In genomic region chr1:214427871-214428277, GRCh38 we compare ENCODE assay signal across 8 cellular contexts.
DNase-seq lines count a peak whose midpoint lies in the region; ATAC-seq and TF ChIP-seq lines count a peak whose summit lies in the region.

No MANE protein-coding gene starts in this region.

- no peaks in the 10 kb centered on the region for H3K27me3 ChIP-seq in H7 (ENCODE audit: control insufficient read depth, insufficient read depth, low read length)

- peak; percentile 93 for ATAC-seq in GM19328 (IDR thresholded peaks at IDR 0.05; ENCODE audit: unreplicated experiment)
- ATAC-seq in HG03378 (IDR thresholded peaks at IDR 0.05; ENCODE audit: unreplicated experiment), result peak; percentile 98
- peak; percentile 81 for ATAC-seq in mucosa of descending colon

- intact Hi-C loops in mucosa of descending colon (cut with DNase I, micrococcal nuclease), result no loop called here

- no peak overlapping the region for H3K4me3 ChIP-seq in mucosa of descending colon
- H3K4me3 ChIP-seq in H7 (ENCODE audit: insufficient read depth, low read depth, low read length), result no peak overlapping the region

- in situ Hi-C loops in SK-MEL-5 (cut with HindIII; ENCODE audit: low pct_unique_long_range_greater_than_20kb, low sequenced_read_pairs), result no loop called here

- no peaks in the 10 kb centered on the region for H3K4me1 ChIP-seq in mucosa of descending colon (ENCODE audit: low read depth)

- TF ChIP-seq CTCF in mucosa of descending colon (IDR thresholded peaks at IDR 0.05), result no peak

- DNase-seq in AML-193 (lab: John Stamatoyannopoulos, UW) (peak; percentile 98), SK-MEL-5 (ENCODE audit: low read depth, low spot score) (peak; percentile 98), mucosa of descending colon (peak in 1 of 3 donors; percentile 18), NCI-H345 (lab: John Stamatoyannopoulos, UW) (no peak), H7 (no peak)
- DNase-seq in activated naive CD4-positive, alpha-beta T cell treated with anti-CD3 and anti-CD28 coated beads, Interleukin-2, amount 50 U/mL, for 16 hours, result peak; percentile 11

- H3K36me3 ChIP-seq in mucosa of descending colon (ENCODE audit: low read depth) (no peaks in the 10 kb centered on the region), H7 (replicated peaks; ENCODE audit: control insufficient read depth, insufficient read depth, low read length) (no peaks in the 10 kb centered on the region)

- no peaks in the 10 kb centered on the region for H3K9me3 ChIP-seq in mucosa of descending colon

Comparison
In these comparisons a context has a peak if more than half of its experiments do, and no peak if none do; other contexts are left out.
1. DNase-seq: peak in AML-193 (2 of 2), SK-MEL-5 (single experiment) and activated naive CD4-positive, alpha-beta T cell treated with anti-CD3 and anti-CD28 coated beads, Interleukin-2, amount 50 U/mL, for 16 hours (single experiment); none in NCI-H345 (single experiment) and H7 (single experiment).
2. Peak in every context shown above with its lines, with median percentiles within 50 percentile points of each other: ATAC-seq.